1 cellular context compared by ENCODE assay signal in the genomic region with DNA sequence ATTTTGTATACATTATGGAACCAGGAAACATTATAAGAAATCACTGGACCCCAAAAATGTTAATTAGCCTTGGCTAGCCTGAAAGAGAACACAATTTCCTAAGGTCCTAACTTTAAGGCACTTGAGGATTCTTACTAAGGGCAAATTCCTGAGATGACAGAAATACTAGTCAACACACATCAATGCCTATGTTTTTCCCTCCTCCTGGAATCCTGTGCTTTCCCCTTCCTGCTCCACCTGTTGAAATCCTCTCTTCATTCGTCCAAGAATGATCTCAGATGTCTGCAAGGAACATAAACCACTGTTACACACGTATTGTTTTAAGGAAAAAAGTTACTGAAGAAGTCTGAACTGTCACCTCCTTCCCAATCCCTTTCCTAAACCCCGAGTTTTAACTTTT.
TF ChIP-seq lines count a peak whose summit lies in the region.

No MANE protein-coding gene starts in this region.

TF ChIP-seq in H1, 55 proteins besides CTCF, POLR2A, EP300 and RAD21:
- no peak for TF ChIP-seq POLR2AphosphoS5 (IDR thresholded peaks at IDR 0.05; ENCODE audit: low read depth, low read length)
- 0 out of 2 replicates have a peak, but pooled peaks have one; percentile 24 for TF ChIP-seq MAFK (IDR thresholded peaks at IDR 0.05; ENCODE audit: low read depth, low read length)
